1 cellular context compared by ENCODE assay signal in the genomic region with DNA sequence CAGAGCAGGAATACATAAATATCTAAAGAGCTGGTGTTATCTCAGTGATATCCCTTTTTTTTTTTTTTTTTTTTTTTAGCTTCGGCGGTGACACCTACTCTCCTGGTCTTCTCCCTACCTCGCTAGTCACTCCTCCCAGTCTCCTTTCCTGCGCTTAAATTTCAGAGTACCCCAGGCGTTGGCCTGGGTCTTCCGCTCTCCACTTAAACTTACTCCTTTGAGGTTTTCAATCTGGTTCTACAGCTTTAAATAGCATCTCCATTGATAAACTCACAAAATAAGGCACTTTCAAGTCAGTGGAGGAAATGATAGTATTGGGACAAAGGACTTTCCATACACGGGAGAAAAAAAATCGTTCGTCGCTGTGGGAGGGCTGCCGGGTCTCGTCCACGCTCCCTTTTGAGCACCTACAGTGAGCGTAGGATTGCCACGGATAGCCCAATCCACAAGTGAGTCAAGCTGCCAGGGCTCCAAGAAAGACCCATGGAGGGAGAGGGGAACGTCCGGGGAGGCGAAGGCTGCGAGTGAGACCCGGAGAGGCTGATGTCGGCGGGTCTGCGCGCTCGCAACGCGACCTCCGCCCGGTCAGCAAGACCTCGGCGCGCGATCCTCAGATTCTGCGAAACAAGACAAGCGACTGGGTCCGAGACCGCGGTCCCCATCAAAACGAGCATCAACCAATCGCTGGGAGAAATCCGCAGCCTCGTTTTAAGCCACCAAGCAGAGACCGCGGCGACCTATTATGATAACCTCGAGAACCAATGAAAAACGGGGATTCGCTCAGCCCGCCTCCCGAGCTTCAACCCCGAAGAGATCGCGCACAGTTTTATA.
A peak's percentile ranks its signal among the peaks of the same experiment; 100 is the strongest.
TF ChIP-seq lines count a peak whose summit lies in the region.

No MANE protein-coding gene starts in this region.

TF ChIP-seq in WTC11, 78 proteins besides CTCF, POLR2A, EP300 and RAD21 (continued from another document):
- TF ChIP-seq, protein P1, sequence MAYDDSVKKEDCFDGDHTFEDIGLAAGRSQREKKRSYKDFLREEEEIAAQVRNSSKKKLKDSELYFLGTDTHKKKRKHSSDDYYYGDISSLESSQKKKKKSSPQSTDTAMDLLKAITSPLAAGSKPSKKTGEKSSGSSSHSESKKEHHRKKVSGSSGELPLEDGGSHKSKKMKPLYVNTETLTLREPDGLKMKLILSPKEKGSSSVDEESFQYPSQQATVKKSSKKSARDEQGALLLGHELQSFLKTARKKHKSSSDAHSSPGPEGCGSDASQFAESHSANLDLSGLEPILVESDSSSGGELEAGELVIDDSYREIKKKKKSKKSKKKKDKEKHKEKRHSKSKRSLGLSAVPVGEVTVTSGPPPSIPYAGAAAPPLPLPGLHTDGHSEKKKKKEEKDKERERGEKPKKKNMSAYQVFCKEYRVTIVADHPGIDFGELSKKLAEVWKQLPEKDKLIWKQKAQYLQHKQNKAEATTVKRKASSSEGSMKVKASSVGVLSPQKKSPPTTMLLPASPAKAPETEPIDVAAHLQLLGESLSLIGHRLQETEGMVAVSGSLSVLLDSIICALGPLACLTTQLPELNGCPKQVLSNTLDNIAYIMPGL (CRISPR knock-in tag; IDR thresholded peaks at IDR 0.05): no peak
- peak; percentile 55 for TF ChIP-seq GABPB1 (CRISPR knock-in tag; IDR thresholded peaks at IDR 0.05)
